In genomic region chr1:108100148-108100547, GRCh38 we compare ENCODE assay signal across 21 cellular contexts.
"Had no signal": no experiment of that assay in that cellular context is flagged by ENCODE, and none has a peak within 500 bp of the region (broad histone marks: within the 10 kb centered on the region; RNA-seq: fewer than 3 reads in every experiment).

No MANE protein-coding gene starts in this region.

- H3K4me2 ChIP-seq: PC-9 had no signal

- H3K4me3 ChIP-seq: PC-9, Peyer's patch, SJCRH30 had no signal

- DNase-seq: Karpas-422, KG1, MM.1S, NCI-H1092 treated with DMSO at 0.1 percent for 48 hours, NCI-H1436, NCI-H187, NCI-H2029, NCI-H2081 treated with DMSO at 0.1 percent for 48 hours, NCI-H2171, NCI-H226, NCI-H446 treated with DMSO at 0.1 percent for 48 hours, NCI-H510A treated with DMSO at 0.1 percent for 48 hours, NCI-H69, NCI-H774, PC-9, Peyer's patch, SHP77 treated with DMSO at 0.1 percent for 48 hours, SJCRH30, SW 1271, T-cell had no signal

- H3K27ac ChIP-seq: PC-9, Peyer's patch, SJCRH30 had no signal

- H3K9me3 ChIP-seq: Peyer's patch had no signal

- ATAC-seq: Right ventricle myocardium inferior, T-cell had no signal

- H3K27me3 ChIP-seq: Peyer's patch, SJCRH30 had no signal

- H2AFZ ChIP-seq: PC-9 had no signal

- H3K36me3 ChIP-seq: Peyer's patch, SJCRH30 had no signal

- H3K4me1 ChIP-seq: Peyer's patch, SJCRH30 had no signal
